13 cellular contexts compared by ENCODE assay signal in the genomic region with DNA sequence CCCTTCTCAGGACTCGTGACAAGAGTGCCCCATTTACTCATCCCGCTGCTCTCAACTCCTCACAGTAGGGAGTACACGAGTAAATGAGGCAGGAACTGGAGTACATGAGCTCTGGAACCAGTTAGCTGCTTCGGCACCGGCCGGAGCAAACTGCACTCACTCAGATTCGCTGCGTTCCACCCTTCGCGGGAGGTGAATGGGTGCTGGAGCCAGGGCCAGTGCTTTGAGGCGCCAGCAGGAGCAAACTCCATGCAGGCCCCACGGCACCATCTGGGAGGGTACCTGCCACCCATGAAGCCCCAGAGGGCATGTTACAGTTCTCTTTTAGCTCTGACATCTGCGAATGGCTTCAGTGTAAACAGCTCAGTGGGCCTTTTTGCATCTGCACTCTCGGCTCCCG.
"Had no signal": no experiment of that assay in that cellular context is flagged by ENCODE, and none has a peak within 500 bp of the region (broad histone marks: within the 10 kb centered on the region; RNA-seq: fewer than 3 reads in every experiment).

No MANE protein-coding gene starts in this region.

- H3K4me1 ChIP-seq: pancreas, transverse colon had no signal

- H3K4me2 ChIP-seq: smooth muscle cell had no signal

- H3K27ac ChIP-seq: brain microvascular endothelial cell, pancreas, transverse colon had no signal

- H3K27me3 ChIP-seq: brain microvascular endothelial cell, pancreas, transverse colon had no signal

- H3K9me3 ChIP-seq: pancreas, transverse colon had no signal

- DNase-seq: activated CD4-positive, alpha-beta T cell treated with anti-CD3 and anti-CD28 coated beads, Interleukin-2, amount 50 U/mL, for 1 hour; amniotic stem cell; brain microvascular endothelial cell; cerebellar nuclear complex; dermis blood vessel endothelial cell; hypothalamus; immature natural killer cell; left colon; retina; stimulated activated naive B cell treated with anti-CD40 and anti-IgM and Interleukin-4, amounts not matched to agents 10 μg/mL and 1 μg/mL and 100 μg/mL, for 72 hours; transverse colon had no signal

- H3K4me3 ChIP-seq: pancreas, smooth muscle cell, transverse colon had no signal

- H3K36me3 ChIP-seq: brain microvascular endothelial cell, pancreas, transverse colon had no signal
